Comparison of ENCODE assay signal across 17 cellular contexts in genomic region chr11:31500560-31500959, GRCh38. TPM values are rescaled to one million over a fixed set of nuclear protein-coding genes. Genes with fewer than 3 reads are reported as not detected.
A peak's percentile ranks its signal among the peaks of the same experiment; 100 is the strongest.
DNase-seq lines count a peak whose midpoint lies in the region; ATAC-seq, FAIRE-seq and TF ChIP-seq lines count a peak whose summit lies in the region.
"Had no signal": no experiment of that assay in that cellular context is flagged by ENCODE, and none has a peak within 500 bp of the region (broad histone marks: within the 10 kb centered on the region; RNA-seq: fewer than 3 reads in every experiment).

No MANE protein-coding gene starts in this region.

- H2AK5ac ChIP-seq in H1 (ENCODE audit: low read depth, low read length): no peak overlapping the region

- DNase-seq in DMS 273 (lab: John Stamatoyannopoulos, UW; ENCODE audit: unreplicated experiment) (peak; percentile 40), DMS 273 treated with DMSO at 0.1 percent for 48 hours (lab: John Stamatoyannopoulos, UW) (no peak), H1 (ENCODE audit: low read depth in 1 of 2, low spot score in 2 of 2) (no peak), iris pigment epithelial cell (ENCODE audit: low read depth) (peak; percentile 45), H54 (ENCODE audit: insufficient read length, low spot score) (no peak), omental fat pad (ENCODE audit: low spot score) (no peak), NCI-H2227 (lab: John Stamatoyannopoulos, UW; ENCODE audit: unreplicated experiment) (no peak), T-helper 2 cell (no peak)
- DNase-seq: NCI-H1436, NCI-H226, NCI-H526 treated with DMSO at 0.1 percent for 48 hours, RPMI8226 had no signal

- H2BK5ac ChIP-seq in H1 (ENCODE audit: low read depth, low read length): no peak overlapping the region

- H4K5ac ChIP-seq in H1 (ENCODE audit: insufficient read length, low read depth, low read length): no peak overlapping the region

- no peak for TF ChIP-seq CTCF in H1 (IDR thresholded peaks at IDR 0.05; ENCODE audit: control extremely low read depth in 1 of 3, insufficient read depth in 1 of 3, low read depth in 1 of 3, low read length in 3 of 3)
- TF ChIP-seq CTCF in omental fat pad (IDR thresholded peaks at IDR 0.05): no peak

- TF ChIP-seq POLR2A in H1 (IDR thresholded peaks at IDR 0.05; ENCODE audit: control extremely low read depth in 1 of 2, low read depth in 2 of 2, low read length in 2 of 2): no peak
- no peak for TF ChIP-seq POLR2A in H54 (IDR thresholded peaks at IDR 0.05; ENCODE audit: low read depth, low read length)

- no peak overlapping the region for H2BK15ac ChIP-seq in H1 (ENCODE audit: low read length)

- 88% methylated on average over 2 of the region's 2 CpGs; no CpG with 5 or more reads in 1 of the 2 experiments for WGBS in H1 (ENCODE audit: extremely low coverage in 1 of 2, insufficient coverage in 1 of 2, insufficient read length in 1 of 2, insufficient replicate concordance in 2 of 2, low coverage in 1 of 2, low lambda C conversion rate in 2 of 2, missing lambda C conversion rate in 1 of 2), 2 experiments

- no peak overlapping the region for H3K4ac ChIP-seq in H1 (replicated peaks; ENCODE audit: insufficient read length, low read depth, low read length)

- no peaks in the 10 kb centered on the region for H3K23me2 ChIP-seq in H1 (ENCODE audit: low read depth, low read length)

- no peak overlapping the region for H4K8ac ChIP-seq in H1 (ENCODE audit: extremely low read depth, insufficient read depth, low read length)

- no peak for FAIRE-seq in H1 (lab: Jason Lieb, UNC)
- no peak for FAIRE-seq in H54 (lab: Jason Lieb, UNC)
- FAIRE-seq: GM12891 had no signal

- TF ChIP-seq EP300 in H1 (IDR thresholded peaks at IDR 0.05; ENCODE audit: borderline replicate concordance in 1 of 2, low read depth in 2 of 2, low read length in 2 of 2): no peak

- CTCF ChIA-PET in H1 (lab: Charles Lee; ENCODE audit: partially characterized antibody): interaction anchor here (0.5 to 1.5 kb wide), 2 partner anchors 506 to 753 kb away, joined by 3 read pairs; no protein-coding TSS in a partner anchor

- no peak overlapping the region for H3K18ac ChIP-seq in H1 (ENCODE audit: extremely low read depth, low read length)

- no peaks in the 10 kb centered on the region for H3K4me1 ChIP-seq in H1 (replicated peaks in 1 of 4; ENCODE audit: control insufficient read depth in 3 of 4, insufficient read depth in 4 of 4, low read length in 3 of 4)
- H3K4me1 ChIP-seq: BLaER1 treated with 17β-estradiol and CSF1 and Interleukin-3, amounts not matched to agents 10 nM and 100 nM had no signal

- no peak overlapping the region for H3K14ac ChIP-seq in H1 (ENCODE audit: insufficient read length)

- POLR2A ChIA-PET in H1 (lab: Charles Lee; ENCODE audit: partially characterized antibody): no interaction called here

- no peak overlapping the region for H2BK20ac ChIP-seq in H1 (ENCODE audit: low read length)

- H4K91ac ChIP-seq in H1 (replicated peaks; ENCODE audit: insufficient read length, low read length): no peak overlapping the region

- no peaks in the 10 kb centered on the region for H3K9me3 ChIP-seq in H1 (ENCODE audit: insufficient read depth in 2 of 2, low read depth in 1 of 2, low read length in 1 of 2)

- H3K56ac ChIP-seq in H1 (replicated peaks; ENCODE audit: insufficient read length, low read depth, low read length): no peak overlapping the region

- no peak overlapping the region for H3K9ac ChIP-seq in H1 (replicated peaks in 1 of 4; ENCODE audit: extremely low read depth in 1 of 4, low read depth in 3 of 4, low read length in 3 of 4)
- H3K9ac ChIP-seq: BLaER1 treated with 17β-estradiol and CSF1 and Interleukin-3, amounts not matched to agents 10 nM and 100 nM; KMS-11 had no signal

- no peak overlapping the region for H2BK12ac ChIP-seq in H1 (ENCODE audit: low read depth, low read length)

- ATAC-seq in omental fat pad (ENCODE audit: low FRiP score): no peak

- H2AFZ ChIP-seq in H1 (ENCODE audit: low read length): no peak overlapping the region

- no peak for TF ChIP-seq RAD21 in H1 (IDR thresholded peaks at IDR 0.05 in 1 of 2, conservative IDR thresholded peaks at IDR 0.05 in 1 of 2; ENCODE audit: low read depth in 2 of 2, low read length in 2 of 2)

- H3K27ac ChIP-seq in H1 (ENCODE audit: low read depth, low read length): 0 out of 2 replicates have a peak overlapping the region, but pooled peaks have one; percentile 24
- H3K27ac ChIP-seq: 22Rv1; BLaER1 treated with 17β-estradiol and CSF1 and Interleukin-3, amounts not matched to agents 10 nM and 100 nM; HL-60; KMS-11 had no signal

- H3K27me3 ChIP-seq in H1 (replicated peaks in 1 of 4; ENCODE audit: control insufficient read depth in 3 of 4, extremely low read depth in 1 of 4, insufficient read depth in 3 of 4, low read length in 3 of 4): peaks cover 0 to 1% (median 0%) of the 10 kb centered on the region in 4 experiments; a peak in 1 of 7 replicates
- H3K27me3 ChIP-seq: BLaER1 treated with 17β-estradiol and CSF1 and Interleukin-3, amounts not matched to agents 10 nM and 100 nM had no signal

- H3K79me2 ChIP-seq in H1 (ENCODE audit: control insufficient read depth in 1 of 2, insufficient read depth in 2 of 2, low read length in 2 of 2): peaks cover 3 to 87% of the 10 kb centered on the region in 2 experiments; a peak in 3 of 4 replicates

- peaks cover 2% of the 10 kb centered on the region; the same call in 1 of the 2 replicates for H3K79me1 ChIP-seq in H1 (ENCODE audit: low read depth, low read length)

- peaks cover 3 to 4% of the 10 kb centered on the region in 2 experiments for H4K20me1 ChIP-seq in H1 (replicated peaks in 1 of 2; ENCODE audit: control insufficient read depth in 1 of 2, insufficient read depth in 2 of 2, low read length in 2 of 2)

- H3K4me3 ChIP-seq in H1 (ENCODE audit: extremely low read depth in 1 of 4, insufficient read depth in 2 of 4, low read depth in 3 of 4, low read length in 4 of 4): no peak overlapping the region
- H3K4me3 ChIP-seq: BLaER1 treated with 17β-estradiol and CSF1 and Interleukin-3, amounts not matched to agents 10 nM and 100 nM had no signal

- no peak overlapping the region for H3K4me2 ChIP-seq in H1 (ENCODE audit: insufficient read depth in 1 of 2, low read depth in 2 of 2, low read length in 2 of 2)
- H3K4me2 ChIP-seq: BLaER1 treated with 17β-estradiol and CSF1 and Interleukin-3, amounts not matched to agents 10 nM and 100 nM; KMS-11 had no signal

- peaks cover 0 to 4% (median 3%) of the 10 kb centered on the region in 4 experiments; a peak in 5 of 8 replicates for H3K36me3 ChIP-seq in H1 (ENCODE audit: control insufficient read depth in 2 of 4, insufficient read depth in 4 of 4, low read length in 3 of 4)

- no peak overlapping the region for H3K23ac ChIP-seq in H1 (ENCODE audit: insufficient read length)

- no peak overlapping the region for H2BK120ac ChIP-seq in H1 (replicated peaks; ENCODE audit: low read depth, low read length)

TF ChIP-seq in H1, 55 proteins besides CTCF, POLR2A, EP300 and RAD21:
- TF ChIP-seq NANOG (IDR thresholded peaks at IDR 0.05; ENCODE audit: insufficient read depth, low read depth, low read length, poor library complexity, severe bottlenecking) (no peak), E2F6 (IDR thresholded peaks at IDR 0.05) (no peak), POU5F1 (IDR thresholded peaks at IDR 0.05; ENCODE audit: low read depth, low read length) (no peak), RNF2 (IDR thresholded peaks at IDR 0.05; ENCODE audit: borderline replicate concordance, low read depth, low read length, missing control alignments, poor library complexity, severe bottlenecking) (no peak), CEBPB (IDR thresholded peaks at IDR 0.05; ENCODE audit: low read depth, low read length) (no peak), BCL11A (IDR thresholded peaks at IDR 0.05; ENCODE audit: low read depth in 2 of 2, low read length in 2 of 2) (no peak)

RNA-seq across cellular contexts. Expression of gene IMMP1L, which starts 8.9 kb away (rescaled TPM):
- 27.4 and 28.6 TPM in 2 replicates for total RNA-seq in H1 (2021; fragmentation: NEBNext Ultra II Directional; extraction: Animal tissue kit (Norgen Biotek cat#: 25700))
- 47.7 and 52.3 TPM in 2 replicates for polyA plus RNA-seq in H1 (2011; rRNA removed)
- polyA plus RNA-seq in H1 (2011; cell fraction: cytosol; rRNA removed): 56.6 TPM
- 17.1 TPM for polyA plus RNA-seq in H1 (2011; cell fraction: nucleus; rRNA removed)
- 20.0 to 38.6 TPM (median 30.4 TPM) in 4 replicates for polyA plus RNA-seq in H1 (2012, experiment 1 of 2)
- 54.1 TPM for polyA plus RNA-seq in H1 (2012, experiment 2 of 2)
- 27.2 TPM for polyA plus RNA-seq in H1 (2013, experiment 1 of 2)
- polyA plus RNA-seq in H1 (2013, experiment 2 of 2): 24.2 TPM
- 9.6 and 14.1 TPM in 2 replicates for polyA minus RNA-seq in H1 (2011; rRNA and poly(A)+ RNA removed)
- polyA minus RNA-seq in H1 (2011; cell fraction: cytosol; rRNA and poly(A)+ RNA removed): 7.6 TPM
- 27.9 TPM for polyA minus RNA-seq in H1 (2011; cell fraction: nucleus; rRNA and poly(A)+ RNA removed)
- 10 to 100 TPM in 3 of 4 donors, 1 to 10 TPM in 1; 8.0 to 32.3 (median 19.2) TPM for total RNA-seq in omental fat pad

RNA-seq across cellular contexts. Expression of gene ELP4, which starts 9.0 kb away (rescaled TPM):
- 18.6 and 19.1 TPM in 2 replicates for total RNA-seq in H1 (2021; fragmentation: NEBNext Ultra II Directional; extraction: Animal tissue kit (Norgen Biotek cat#: 25700))
- polyA plus RNA-seq in H1 (2011; rRNA removed): 11.7 and 14.0 TPM in 2 replicates
- polyA plus RNA-seq in H1 (2011; cell fraction: cytosol; rRNA removed): 16.8 TPM
- polyA plus RNA-seq in H1 (2011; cell fraction: nucleus; rRNA removed): 13.1 TPM
- polyA plus RNA-seq in H1 (2012, experiment 1 of 2): 7.7 to 17.7 TPM (median 14.8 TPM) in 4 replicates
- polyA plus RNA-seq in H1 (2012, experiment 2 of 2): 9.4 TPM
- 15.9 TPM for polyA plus RNA-seq in H1 (2013, experiment 1 of 2)
- polyA plus RNA-seq in H1 (2013, experiment 2 of 2): 16.7 TPM
- 23.0 and 28.7 TPM in 2 replicates for polyA minus RNA-seq in H1 (2011; rRNA and poly(A)+ RNA removed)
- polyA minus RNA-seq in H1 (2011; cell fraction: cytosol; rRNA and poly(A)+ RNA removed): 13.6 TPM
- polyA minus RNA-seq in H1 (2011; cell fraction: nucleus; rRNA and poly(A)+ RNA removed): 89.0 TPM
- total RNA-seq in omental fat pad: 10 to 100 TPM; 14.1 to 32.0 (median 20.8) TPM

Comparison
In these comparisons a context has a peak if more than half of its experiments do, and no peak if none do; other contexts are left out.
1. DNase-seq: peak in DMS 273 (single experiment) and iris pigment epithelial cell (single experiment); none in DMS 273 treated with DMSO at 0.1 percent for 48 hours (single experiment), H1 (0 of 2), H54 (single experiment), omental fat pad (single experiment), NCI-H2227 (single experiment) and T-helper 2 cell (0 of 5).